In the genomic region with DNA sequence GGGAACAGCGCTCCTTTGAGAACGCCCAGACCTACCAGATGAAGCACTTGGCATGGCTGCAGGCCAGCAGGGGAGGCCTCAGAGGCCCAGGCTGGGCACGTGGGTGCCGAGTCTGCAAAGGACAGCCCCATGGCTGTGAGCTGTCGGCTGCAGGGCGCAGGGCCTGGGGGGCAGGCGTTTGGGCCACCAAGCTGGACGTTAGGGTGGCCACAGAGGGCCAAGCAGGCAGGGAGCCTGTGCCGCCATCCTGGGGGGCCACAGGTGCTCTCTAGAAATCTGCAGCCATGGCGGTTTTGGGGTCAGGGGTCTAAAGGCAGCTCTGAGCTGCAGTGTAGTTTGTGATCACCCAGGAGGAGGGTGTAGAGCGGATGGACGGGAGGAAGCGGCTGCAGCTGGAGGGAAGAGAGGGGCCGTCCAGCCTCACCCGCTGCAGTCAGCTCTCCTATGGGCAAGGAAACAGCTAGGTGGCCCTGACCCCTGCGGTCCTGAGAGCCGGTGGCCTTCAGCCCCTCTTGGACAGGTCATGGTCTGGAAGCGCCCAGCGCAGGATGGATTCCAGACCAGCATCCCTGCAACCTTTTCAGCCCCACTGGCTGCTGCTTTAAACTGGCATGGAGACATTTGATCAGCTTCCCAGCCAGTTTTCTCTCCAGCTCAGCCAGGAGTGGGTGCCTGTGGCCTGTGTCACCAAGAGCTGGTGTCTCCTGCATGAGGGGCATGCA, we compare ENCODE assay signal across 1 cellular context.
TF ChIP-seq lines count a peak whose summit lies in the region.

No MANE protein-coding gene starts in this region.

TF ChIP-seq in GM12878, 131 proteins besides CTCF, POLR2A, EP300 and RAD21:
- TF ChIP-seq, protein P1, sequence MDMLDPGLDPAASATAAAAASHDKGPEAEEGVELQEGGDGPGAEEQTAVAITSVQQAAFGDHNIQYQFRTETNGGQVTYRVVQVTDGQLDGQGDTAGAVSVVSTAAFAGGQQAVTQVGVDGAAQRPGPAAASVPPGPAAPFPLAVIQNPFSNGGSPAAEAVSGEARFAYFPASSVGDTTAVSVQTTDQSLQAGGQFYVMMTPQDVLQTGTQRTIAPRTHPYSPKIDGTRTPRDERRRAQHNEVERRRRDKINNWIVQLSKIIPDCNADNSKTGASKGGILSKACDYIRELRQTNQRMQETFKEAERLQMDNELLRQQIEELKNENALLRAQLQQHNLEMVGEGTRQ (IDR thresholded peaks at IDR 0.05; ENCODE audit: borderline replicate concordance, low read depth, low read length) = no peak
- 0 out of 2 replicates have a peak, but pooled peaks have one; percentile 14 for TF ChIP-seq POLR2AphosphoS5 (IDR thresholded peaks at IDR 0.05; ENCODE audit: low read length)
